In the genomic region with DNA sequence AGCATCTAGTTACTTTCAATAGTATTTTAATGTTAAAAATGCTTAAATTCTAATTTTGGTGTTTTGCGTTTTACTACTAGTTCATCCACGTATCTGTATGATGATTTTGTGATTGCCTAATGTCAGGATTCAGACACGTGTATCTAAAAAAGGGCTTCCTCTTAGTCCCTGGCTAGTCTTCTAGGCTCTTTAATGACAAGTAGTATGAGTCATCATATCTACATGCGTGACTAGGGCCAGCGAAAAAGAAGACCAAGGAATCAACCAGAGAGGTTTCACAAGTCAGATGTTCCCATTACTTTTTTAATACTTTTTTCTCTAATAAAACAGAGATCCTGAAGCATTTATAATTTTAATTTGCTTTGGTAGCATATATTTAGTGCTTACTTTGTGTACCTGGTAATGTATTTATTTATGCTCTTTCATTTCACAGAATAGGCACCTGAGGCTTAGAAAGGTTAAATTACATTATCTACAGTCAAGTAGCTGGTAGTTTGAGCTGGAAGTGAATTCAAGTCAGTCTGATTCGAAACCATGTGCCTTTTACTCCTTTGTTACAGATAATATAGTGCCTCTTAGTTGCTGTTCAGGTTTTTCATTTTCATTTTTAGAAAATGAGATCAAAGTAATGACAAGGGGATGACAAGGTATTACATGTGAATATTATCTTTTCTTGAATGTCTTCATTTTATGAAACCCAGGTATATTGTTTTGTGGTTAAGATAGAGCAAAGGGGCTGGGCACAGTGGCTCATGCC, we compare ENCODE assay signal across 9 cellular contexts.
A peak's percentile ranks its signal among the peaks of the same experiment; 100 is the strongest.
DNase-seq lines count a peak whose midpoint lies in the region; ATAC-seq, FAIRE-seq and TF ChIP-seq lines count a peak whose summit lies in the region.
"Had no signal": no experiment of that assay in that cellular context is flagged by ENCODE, and none has a peak within 500 bp of the region (broad histone marks: within the 10 kb centered on the region; RNA-seq: fewer than 3 reads in every experiment).

No MANE protein-coding gene starts in this region.

- ATAC-seq in GM21423 (IDR thresholded peaks at IDR 0.05; ENCODE audit: unreplicated experiment): peak; percentile 78
- ATAC-seq in K562: no peak

- no peak for TF ChIP-seq RAD21 in K562 (CRISPR knock-in tag; conservative IDR thresholded peaks at IDR 0.05 in 1 of 2, IDR thresholded peaks at IDR 0.05 in 1 of 2)

- FAIRE-seq in K562 (lab: Jason Lieb, UNC): no peak

- under 1% methylated on average over 6 of the region's 6 CpGs for WGBS in K562 (ENCODE audit: insufficient coverage, low coverage, missing lambda C conversion rate)

- TF ChIP-seq POLR2A in K562 (conservative IDR thresholded peaks at IDR 0.05): no peak

- H3K36me3 ChIP-seq in K562 (ENCODE audit: control insufficient read depth, insufficient read depth, low read length): no peaks in the 10 kb centered on the region

- no peaks in the 10 kb centered on the region for H3K27me3 ChIP-seq in K562 (ENCODE audit: control insufficient read depth in 2 of 2, insufficient read depth in 2 of 2, low read length in 2 of 2)

- CTCF ChIA-PET in K562 (lab: Yijun Ruan, JAX; ENCODE audit: low intra/inter-chr PET ratio): no interaction called here

- H3K79me2 ChIP-seq in K562 (ENCODE audit: control insufficient read depth, insufficient read depth, low read length): no peaks in the 10 kb centered on the region

- intact Hi-C loops in K562 (cut with micrococcal nuclease): no loop called here

- H3K9ac ChIP-seq in K562 (ENCODE audit: insufficient read depth in 1 of 2, low read depth in 2 of 2, low read length in 2 of 2): no peak overlapping the region

- POLR2A ChIA-PET in K562 (lab: Yijun Ruan, JAX): no interaction called here

- no TSS peak for BruUV-seq in K562 (replicated peaks; lab: Mats Ljungman, UMichigan)

- no peaks in the 10 kb centered on the region for H3K9me1 ChIP-seq in K562 (ENCODE audit: control insufficient read depth, insufficient read depth, low read length)

- no peak overlapping the region for H3K27ac ChIP-seq in K562 (ENCODE audit: extremely low read depth, low read depth, low read length)

- in situ Hi-C loops in K562 (cut with MboI): no loop called here

- no peak for TF ChIP-seq CTCF in K562 (IDR thresholded peaks at IDR 0.05 in 2 of 3, conservative IDR thresholded peaks at IDR 0.05 in 1 of 3; ENCODE audit: insufficient read depth in 2 of 3, low read depth in 1 of 3, low read length in 3 of 3)

- H3K4me2 ChIP-seq in K562 (ENCODE audit: insufficient read depth, low read length): no peak overlapping the region

- DNase-seq in Daoy (ENCODE audit: low read depth) (peak; percentile 76), HPDE6-E6E7 (ENCODE audit: extremely low spot score) (peak; percentile 21), K562 (ENCODE audit: extremely low read depth in 1 of 4, low spot score in 3 of 4) (no peak), GM19238 (ENCODE audit: insufficient read length, low spot score) (no peak), GOT3 (lab: John Stamatoyannopoulos, UW) (no peak), C1 segment of cervical spinal cord (lab: John Stamatoyannopoulos, UW) (no peak), GM19240 (ENCODE audit: insufficient read length, low spot score) (no peak)

- no peaks in the 10 kb centered on the region for H4K20me1 ChIP-seq in K562 (replicated peaks; ENCODE audit: control insufficient read depth, insufficient read depth, low read length)

- H2AFZ ChIP-seq in K562 (ENCODE audit: low read depth, low read length): no peak overlapping the region

- H3K4me3 ChIP-seq in K562: no peak overlapping the region
- H3K4me3 ChIP-seq: lung had no signal

- H3K4me1 ChIP-seq in K562 (replicated peaks in 1 of 2; ENCODE audit: control insufficient read depth in 2 of 2, insufficient read depth in 2 of 2, low read length in 2 of 2): no peaks in the 10 kb centered on the region

- TF ChIP-seq EP300 in K562 (IDR thresholded peaks at IDR 0.05; ENCODE audit: low read length): no peak

- no peaks in the 10 kb centered on the region for H3K9me3 ChIP-seq in K562 (replicated peaks; ENCODE audit: control insufficient read depth, insufficient read depth, low read depth, low read length)

TF ChIP-seq in K562, 482 proteins besides CTCF, POLR2A, EP300 and RAD21:
- TF ChIP-seq JUNB (CRISPR knock-in tag; conservative IDR thresholded peaks at IDR 0.05): 0 out of 2 replicates have a peak, but pooled peaks have one; percentile 28
- TF ChIP-seq ZNF695 (CRISPR knock-in tag; IDR thresholded peaks at IDR 0.05): no peak
- no peak for TF ChIP-seq ERF (CRISPR knock-in tag; IDR thresholded peaks at IDR 0.05)
- no peak for TF ChIP-seq RNF2 (IDR thresholded peaks at IDR 0.05)
- no peak for TF ChIP-seq CBX2 (IDR thresholded peaks at IDR 0.05; ENCODE audit: insufficient read depth, low read length, poor library complexity, severe bottlenecking)
- no peak for TF ChIP-seq ZNF586 (CRISPR knock-in tag; conservative IDR thresholded peaks at IDR 0.05)
TF ChIP-seq in K562: peak in this region for 1.

Comparison
In these comparisons a context has a peak if more than half of its experiments do, and no peak if none do; other contexts are left out.
1. DNase-seq: peak in Daoy (single experiment) and HPDE6-E6E7 (single experiment); none in K562 (0 of 4), GM19238 (single experiment), GOT3 (single experiment), C1 segment of cervical spinal cord (0 of 14) and GM19240 (single experiment).